In genomic region chr5:112360740-112361139, GRCh38 we compare ENCODE assay signal across 1 cellular context. TPM values are rescaled to one million over a fixed set of nuclear protein-coding genes. Genes with fewer than 3 reads are reported as not detected.
"Had no signal": no experiment of that assay in that cellular context is flagged by ENCODE, and none has a peak within 500 bp of the region (broad histone marks: within the 10 kb centered on the region; RNA-seq: fewer than 3 reads in every experiment).

No MANE protein-coding gene starts in this region.

RNA-seq across cellular contexts. Expression of gene EPB41L4A, which starts 58.3 kb away (rescaled TPM):
- total RNA-seq: PC-3 had no signal
